ENCODE assay signal across 20 cellular contexts in genomic region chr1:177286396-177286795, GRCh38.
DNase-seq lines count a peak whose midpoint lies in the region; ATAC-seq and TF ChIP-seq lines count a peak whose summit lies in the region.
"Had no signal": no experiment of that assay in that cellular context is flagged by ENCODE, and none has a peak within 500 bp of the region (broad histone marks: within the 10 kb centered on the region; RNA-seq: fewer than 3 reads in every experiment).

No MANE protein-coding gene starts in this region.

- intact Hi-C loops in naive thymus-derived CD4-positive, alpha-beta T cell (cut with micrococcal nuclease): no loop called here
- intact Hi-C loops in testis (cut with DNase I; ENCODE audit: low total_unique reads): no loop called here

- H3K36me3 Mint-ChIP-seq in naive thymus-derived CD4-positive, alpha-beta T cell: no peaks in the 10 kb centered on the region
- H3K36me3 Mint-ChIP-seq: CD4-positive, alpha-beta memory T cell had no signal

- no peaks in the 10 kb centered on the region for H3K9me3 ChIP-seq in naive thymus-derived CD4-positive, alpha-beta T cell (ENCODE audit: control insufficient read depth in 2 of 3, low read length in 3 of 3)
- no peaks in the 10 kb centered on the region for H3K9me3 ChIP-seq in testis
- H3K9me3 ChIP-seq: A549, HAP-1, SJSA1 had no signal

- H3K4me3 ChIP-seq in fibroblast of villous mesenchyme (ENCODE audit: low read depth, low read length): no peak overlapping the region
- no peak overlapping the region for H3K4me3 ChIP-seq in skeletal muscle cell (ENCODE audit: low read depth, low read length)
- no peak overlapping the region for H3K4me3 ChIP-seq in naive thymus-derived CD4-positive, alpha-beta T cell (ENCODE audit: low read length)
- H3K4me3 ChIP-seq in testis: no peak overlapping the region
- H3K4me3 ChIP-seq: A549, HAP-1, SJSA1 had no signal

- H3K9me3 Mint-ChIP-seq in naive thymus-derived CD4-positive, alpha-beta T cell: peaks cover 0 to 16% (median 2%) of the 10 kb centered on the region in 11 donors

- H3K27me3 Mint-ChIP-seq in naive thymus-derived CD4-positive, alpha-beta T cell: no peaks in the 10 kb centered on the region
- H3K27me3 Mint-ChIP-seq: CD4-positive, alpha-beta memory T cell had no signal

- no peaks in the 10 kb centered on the region for H3K4me1 ChIP-seq in naive thymus-derived CD4-positive, alpha-beta T cell (ENCODE audit: control insufficient read depth in 2 of 2, insufficient read depth in 2 of 2, low read length in 2 of 2)
- no peaks in the 10 kb centered on the region for H3K4me1 ChIP-seq in testis
- H3K4me1 ChIP-seq: A549, HAP-1, SJSA1 had no signal

- POLR2A ChIA-PET in naive thymus-derived CD4-positive, alpha-beta T cell (lab: Charles Lee): no interaction called here

- TF ChIP-seq POLR2A in testis (IDR thresholded peaks at IDR 0.05): no peak

- CTCF ChIA-PET in naive thymus-derived CD4-positive, alpha-beta T cell (lab: Charles Lee): no interaction called here

- no peak overlapping the region for H3K27ac Mint-ChIP-seq in naive thymus-derived CD4-positive, alpha-beta T cell
- H3K27ac Mint-ChIP-seq: CD4-positive, alpha-beta memory T cell had no signal

- H3K27me3 ChIP-seq in naive thymus-derived CD4-positive, alpha-beta T cell (ENCODE audit: control insufficient read depth in 2 of 2, insufficient read depth in 2 of 2, low read length in 2 of 2): no peaks in the 10 kb centered on the region
- no peaks in the 10 kb centered on the region for H3K27me3 ChIP-seq in testis

- no peaks in the 10 kb centered on the region for H3K36me3 ChIP-seq in naive thymus-derived CD4-positive, alpha-beta T cell (ENCODE audit: control insufficient read depth in 2 of 3, insufficient read depth in 3 of 3, low read length in 3 of 3)
- no peaks in the 10 kb centered on the region for H3K36me3 ChIP-seq in testis (ENCODE audit: low read depth, missing control alignments)
- H3K36me3 ChIP-seq: HAP-1, SJSA1 had no signal

- no peak for ATAC-seq in naive thymus-derived CD4-positive, alpha-beta T cell
- ATAC-seq: A549 had no signal

- no peaks in the 10 kb centered on the region for H3K4me1 Mint-ChIP-seq in naive thymus-derived CD4-positive, alpha-beta T cell
- H3K4me1 Mint-ChIP-seq: CD4-positive, alpha-beta memory T cell had no signal

- H3K27ac ChIP-seq in naive thymus-derived CD4-positive, alpha-beta T cell (ENCODE audit: low read depth, low read length): no peak overlapping the region
- H3K27ac ChIP-seq in testis: no peak overlapping the region
- H3K27ac ChIP-seq: A549, SJSA1 had no signal

- H3K4me3 Mint-ChIP-seq in naive thymus-derived CD4-positive, alpha-beta T cell: no peak overlapping the region
- H3K4me3 Mint-ChIP-seq: CD4-positive, alpha-beta memory T cell had no signal

- 65 to 79% methylated on average over 3 of the region's 3 CpGs for WGBS in testis, 2 donors

- DNase-seq in AG20443 (ENCODE audit: low spot score) (peak; percentile 29), astrocyte of the hippocampus (ENCODE audit: low read depth, low spot score) (peak; percentile 73), fibroblast of villous mesenchyme (ENCODE audit: low read depth) (peak; percentile 15), skeletal muscle cell (ENCODE audit: low read depth) (peak; percentile 73), NCI-H1417 treated with DMSO at 0.1 percent for 48 hours (lab: John Stamatoyannopoulos, UW) (no peak), testis (no peak), NCI-H2029 treated with DMSO at 0.1 percent for 48 hours (lab: John Stamatoyannopoulos, UW) (no peak)
- DNase-seq in naive thymus-derived CD4-positive, alpha-beta T cell: no peak
- DNase-seq: Calu3; CD4-positive, alpha-beta memory T cell; DMS53; KG1; NCI-H1048; NCI-H146; NCI-H2081 treated with DMSO at 0.1 percent for 48 hours; NCI-H510A treated with DMSO at 0.1 percent for 48 hours; NCI-H82 had no signal

- no peak for TF ChIP-seq CTCF in fibroblast of villous mesenchyme (IDR thresholded peaks at IDR 0.05; ENCODE audit: insufficient read depth, low read depth, low read length)
- no peak for TF ChIP-seq CTCF in testis (IDR thresholded peaks at IDR 0.05)

Comparison
In these comparisons a context has a peak if more than half of its experiments do, and no peak if none do; other contexts are left out.
1. DNase-seq: peak in AG20443 (single experiment), astrocyte of the hippocampus (single experiment), fibroblast of villous mesenchyme (single experiment) and skeletal muscle cell (single experiment); none in naive thymus-derived CD4-positive, alpha-beta T cell (0 of 9), NCI-H1417 treated with DMSO at 0.1 percent for 48 hours (single experiment), testis (single experiment) and NCI-H2029 treated with DMSO at 0.1 percent for 48 hours (single experiment).